8 cellular contexts compared by ENCODE assay signal in the genomic region with DNA sequence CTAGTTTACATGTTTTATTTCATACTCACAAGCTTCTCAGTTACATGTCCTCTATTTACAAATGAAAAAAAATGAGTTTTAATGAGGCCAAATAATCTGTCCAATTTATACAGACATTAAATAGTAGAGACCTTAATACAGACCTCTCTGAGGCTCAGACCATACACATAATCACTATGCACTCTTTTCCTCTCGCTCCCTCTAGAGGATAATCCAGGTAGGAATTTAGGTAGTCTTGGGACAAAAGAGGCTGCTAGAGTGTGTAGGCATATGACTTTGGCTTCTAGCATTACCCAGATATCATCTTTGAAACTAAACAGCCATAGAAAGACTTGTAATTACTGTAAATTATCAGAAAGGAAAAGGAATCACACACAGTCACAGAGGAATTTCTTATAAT.
DNase-seq lines count a peak whose midpoint lies in the region; ATAC-seq and FAIRE-seq lines count a peak whose summit lies in the region.

No MANE protein-coding gene starts in this region.

- DNase-seq in NCI-H2171 treated with DMSO at 0.1 percent for 48 hours (lab: John Stamatoyannopoulos, UW) (peak; percentile 15), NCI-H2171 (lab: John Stamatoyannopoulos, UW) (no peak), NCI-H69 (lab: John Stamatoyannopoulos, UW) (peak; percentile 56), renal cortical epithelial cell (ENCODE audit: low read depth) (peak; percentile 43), AG08396 (ENCODE audit: low spot score) (no peak)
- DNase-seq in stimulated activated CD8-positive, alpha-beta memory T cell treated with anti-CD3 and anti-CD28 coated beads, Interleukin-4, amount 100 ng/mL, for 48 hours = no peak

- FAIRE-seq in endometrium (lab: Jason Lieb, UNC) = peak; percentile 45

- no peak for ATAC-seq in GM18520 (IDR thresholded peaks at IDR 0.05; ENCODE audit: unreplicated experiment)

Comparison
In these comparisons a context has a peak if more than half of its experiments do, and no peak if none do; other contexts are left out.
1. DNase-seq: peak in NCI-H2171 treated with DMSO at 0.1 percent for 48 hours (single experiment), NCI-H69 (single experiment) and renal cortical epithelial cell (single experiment); none in NCI-H2171 (single experiment), stimulated activated CD8-positive, alpha-beta memory T cell treated with anti-CD3 and anti-CD28 coated beads, Interleukin-4, amount 100 ng/mL, for 48 hours (single experiment) and AG08396 (single experiment).